Comparison of ENCODE assay signal across 8 cellular contexts in genomic region chr13:72782717-72783116, GRCh38. TPM values are rescaled to one million over a fixed set of nuclear protein-coding genes. Genes with fewer than 3 reads are reported as not detected.
DNase-seq lines count a peak whose midpoint lies in the region; FAIRE-seq and TF ChIP-seq lines count a peak whose summit lies in the region.

No MANE protein-coding gene starts in this region.

- no peaks in the 10 kb centered on the region for H3K27me3 ChIP-seq in H9 (ENCODE audit: insufficient read depth, low read length)
- no peaks in the 10 kb centered on the region for H3K27me3 ChIP-seq in trophoblast cell (ENCODE audit: insufficient read depth, low read length)

- peaks cover 6 to 7% of the 10 kb centered on the region in 2 experiments for H3K36me3 ChIP-seq in trophoblast cell (ENCODE audit: control insufficient read depth in 1 of 2, insufficient read depth in 2 of 2, low read length in 2 of 2)

- peak overlapping the region; percentile 55 for H3K9ac ChIP-seq in H9 (ENCODE audit: extremely low read depth, insufficient read length, low read length)
- no peak overlapping the region for H3K9ac ChIP-seq in trophoblast cell (ENCODE audit: low read length)

- H3K27ac Mint-ChIP-seq in H9 = peak overlapping the region in 2 of 3 experiments; percentile 25 to 33; a peak in 3 of 7 replicates

- H4K12ac ChIP-seq in trophoblast cell (ENCODE audit: low read depth, low read length) = no peak overlapping the region

- H3K79me2 ChIP-seq in H9 (ENCODE audit: insufficient read depth, low read length) (peaks cover 10% of the 10 kb centered on the region; the same call in 1 of the 2 replicates), trophoblast cell (ENCODE audit: control insufficient read depth, insufficient read depth, low read length, poor library complexity) (peaks cover 9% of the 10 kb centered on the region)

- H2BK12ac ChIP-seq in H9 (ENCODE audit: insufficient read length, low read depth, low read length) (no peak overlapping the region), trophoblast cell (ENCODE audit: low read length) (no peak overlapping the region)

- H2BK15ac ChIP-seq in H9 (ENCODE audit: low read depth, low read length) = no peak overlapping the region

- no peak overlapping the region for H3K56ac ChIP-seq in H9 (ENCODE audit: insufficient read length, low read depth, low read length)

- peaks cover 2% of the 10 kb centered on the region for H3K79me1 ChIP-seq in H9 (ENCODE audit: insufficient read depth, low read depth, low read length, poor library complexity, severe bottlenecking)
- H3K79me1 ChIP-seq in trophoblast cell (ENCODE audit: low read length) = peaks cover 7% of the 10 kb centered on the region

- H3K4me3 ChIP-seq in trophoblast cell (ENCODE audit: low read depth, low read length) = no peak overlapping the region

- no peaks in the 10 kb centered on the region for H3K9me3 ChIP-seq in H9 (ENCODE audit: control insufficient read depth, low read depth, low read length)
- no peaks in the 10 kb centered on the region for H3K9me3 ChIP-seq in trophoblast cell (ENCODE audit: insufficient read depth, low read depth, low read length)

- H2BK20ac ChIP-seq in H9 (ENCODE audit: low read depth, low read length, poor library complexity, severe bottlenecking) = no peak overlapping the region

- no peak overlapping the region for H3K27ac ChIP-seq in H9 (ENCODE audit: insufficient read length, low read depth, low read length)
- peak overlapping the region; percentile 81 for H3K27ac ChIP-seq in epithelial cell of prostate
- no peak overlapping the region for H3K27ac ChIP-seq in trophoblast cell (ENCODE audit: low read depth, low read length)

- H3K14ac ChIP-seq in H9 (ENCODE audit: insufficient read depth, low read length) (no peak overlapping the region), trophoblast cell (ENCODE audit: low read length) (no peak overlapping the region)

- H2BK5ac ChIP-seq in H9 (ENCODE audit: insufficient read length, low read length) (no peak overlapping the region), trophoblast cell (ENCODE audit: low read depth, low read length, poor library complexity) (no peak overlapping the region)

- no peak for DNase-seq in H9
- peak; percentile 30 for DNase-seq in RKO (ENCODE audit: low spot score)
- DNase-seq in epithelial cell of prostate (ENCODE audit: low read depth, low spot score) = no peak
- no peak for DNase-seq in trophoblast cell
- no peak for DNase-seq in AG08396 (ENCODE audit: low spot score)
- DNase-seq in frontal cortex (ENCODE audit: low spot score in 2 of 2) = no peak
- no peak for DNase-seq in stimulated activated CD4-positive, alpha-beta T cell treated with anti-CD3 and anti-CD28 coated beads, Interleukin-1b, Interleukin-23, amount 100 ng/mL, for 48 hours
- DNase-seq in NCI-H2107 (lab: John Stamatoyannopoulos, UW) = no peak

- H3K4me1 Mint-ChIP-seq in H9 = peaks cover 14 to 17% of the 10 kb centered on the region in 2 experiments

- H4K8ac ChIP-seq in H9 (replicated peaks; ENCODE audit: insufficient read length, low read depth, low read length) (no peak overlapping the region), trophoblast cell (ENCODE audit: low read depth, low read length) (no peak overlapping the region)

- no peak overlapping the region for H3K18ac ChIP-seq in H9 (ENCODE audit: insufficient read length, low read depth, low read length)
- H3K18ac ChIP-seq in trophoblast cell (ENCODE audit: low read length) = no peak overlapping the region

- H3K4ac ChIP-seq in H9 (ENCODE audit: low read depth, low read length) (no peak overlapping the region), trophoblast cell (ENCODE audit: low read depth, low read length) (peak overlapping the region; percentile 86)

- H3K4me2 ChIP-seq in H9 (ENCODE audit: insufficient read depth, insufficient read length, low read length) = peak overlapping the region; percentile 70
- H3K4me2 ChIP-seq in trophoblast cell (ENCODE audit: low read length) = peak overlapping the region; percentile 82

- H2BK120ac ChIP-seq in H9 (ENCODE audit: low read depth, low read length, poor library complexity, severe bottlenecking) (no peak overlapping the region), trophoblast cell (ENCODE audit: insufficient read depth, low read length, poor library complexity) (no peak overlapping the region)

- TF ChIP-seq CTCF in H9 (conservative IDR thresholded peaks at IDR 0.05) = no peak

- H3K23ac ChIP-seq in H9 (ENCODE audit: insufficient read length, low read depth, low read length) = no peak overlapping the region
- no peak overlapping the region for H3K23ac ChIP-seq in trophoblast cell (ENCODE audit: low read length)

- no peaks in the 10 kb centered on the region for H3K9me3 Mint-ChIP-seq in H9

- no CpG with 5 or more reads among the region's 7 CpGs for WGBS in H9 (ENCODE audit: extremely low coverage, insufficient read length, low lambda C conversion rate)
- no CpG with 5 or more reads among the region's 7 CpGs for WGBS in trophoblast cell (ENCODE audit: extremely low coverage, insufficient coverage, insufficient read length)

- H4K91ac ChIP-seq in H9 (ENCODE audit: insufficient read length, low read depth, low read length) (no peak overlapping the region), trophoblast cell (ENCODE audit: low read depth, low read length) (no peak overlapping the region)

- no peaks in the 10 kb centered on the region for H3K27me3 Mint-ChIP-seq in H9 (ENCODE audit: low read depth)

- H3K4me3 Mint-ChIP-seq in H9 = peak overlapping the region; percentile 99

- H3K23me2 ChIP-seq in H9 (ENCODE audit: insufficient read length, low read depth, low read length, poor library complexity, severe bottlenecking) = peaks cover 9% of the 10 kb centered on the region

- H2AK5ac ChIP-seq in H9 (ENCODE audit: insufficient read length, low read length) (no peak overlapping the region), trophoblast cell (ENCODE audit: low read length) (no peak overlapping the region)

- H4K5ac ChIP-seq in H9 (ENCODE audit: insufficient read length, low read depth, low read length) = no peak overlapping the region

- H3T11ph ChIP-seq in H9 (ENCODE audit: low read length) = no peak overlapping the region

- no peaks in the 10 kb centered on the region for H3K4me1 ChIP-seq in H9 (ENCODE audit: insufficient read depth, low read length)
- peaks cover 0 to 1% of the 10 kb centered on the region in 2 experiments for H3K4me1 ChIP-seq in trophoblast cell (ENCODE audit: control insufficient read depth in 1 of 2, insufficient read depth in 2 of 2, low read length in 2 of 2)

- peaks cover 0 to 31% (median 22%) of the 10 kb centered on the region in 3 experiments for H3K36me3 Mint-ChIP-seq in H9 (ENCODE audit: insufficient read depth in 1 of 3, low read depth in 3 of 3)

- no peaks in the 10 kb centered on the region for H4K20me1 ChIP-seq in H9 (ENCODE audit: control insufficient read depth, insufficient read depth, insufficient read length)

- FAIRE-seq in frontal cortex (lab: Jason Lieb, UNC) = no peak

- H2AFZ ChIP-seq in H9 (ENCODE audit: low read length) = no peak overlapping the region
- H2AFZ ChIP-seq in trophoblast cell (ENCODE audit: insufficient read depth, low read length, poor library complexity) = no peak overlapping the region

RNA-seq across cellular contexts. Expression of gene PIBF1, which starts 0.8 kb away (rescaled TPM):
- total RNA-seq in H9 (2021) = 10.7 and 12.7 TPM in 2 replicates
- polyA plus RNA-seq in trophoblast cell (2013) = 8.3 and 8.9 TPM in 2 replicates
- total RNA-seq in frontal cortex = 34.6 TPM

RNA-seq across cellular contexts. Expression of gene DIS3, which starts 1.0 kb away (rescaled TPM):
- 47.3 and 48.1 TPM in 2 replicates for total RNA-seq in H9 (2021)
- polyA plus RNA-seq in trophoblast cell (2013) = 26.8 and 28.3 TPM in 2 replicates
- total RNA-seq in frontal cortex = 32.6 TPM

RNA-seq across cellular contexts. Expression of gene BORA, which starts 55.0 kb away (rescaled TPM):
- 16.5 and 17.0 TPM in 2 replicates for total RNA-seq in H9 (2021)
- 10.2 and 11.6 TPM in 2 replicates for polyA plus RNA-seq in trophoblast cell (2013)
- 1.6 TPM for total RNA-seq in frontal cortex

RNA-seq across cellular contexts. Expression of gene MZT1, which starts 55.3 kb away (rescaled TPM):
- 21.3 and 25.2 TPM in 2 replicates for total RNA-seq in H9 (2021)
- polyA plus RNA-seq in trophoblast cell (2013) = 12.6 and 13.1 TPM in 2 replicates
- total RNA-seq in frontal cortex = 38.3 TPM
